1 cellular context compared by ENCODE assay signal in genomic region chr12:49189731-49190314, GRCh38.
TF ChIP-seq lines count a peak whose summit lies in the region.

No MANE protein-coding gene starts in this region.

TF ChIP-seq in H1, 55 proteins besides CTCF, POLR2A, EP300 and RAD21 (continued from another document):
- TF ChIP-seq TEAD4 (IDR thresholded peaks at IDR 0.05; ENCODE audit: low read depth, low read length) (no peak), CEBPB (IDR thresholded peaks at IDR 0.05; ENCODE audit: low read depth, low read length) (no peak), POLR2AphosphoS5 (IDR thresholded peaks at IDR 0.05; ENCODE audit: low read depth, low read length) (no peak), EGR1 (IDR thresholded peaks at IDR 0.05; ENCODE audit: borderline replicate concordance, low read depth, low read length) (no peak), BRCA1 (IDR thresholded peaks at IDR 0.05; ENCODE audit: low read depth, low read length) (no peak)
TF ChIP-seq in H1: peak in this region for 0.
